In genomic region chr13:23466144-23467002, GRCh38 we compare ENCODE assay signal across 7 cellular contexts. TPM values are rescaled to one million over a fixed set of nuclear protein-coding genes. Genes with fewer than 3 reads are reported as not detected.
DNase-seq lines count a peak whose midpoint lies in the region; ATAC-seq, FAIRE-seq and TF ChIP-seq lines count a peak whose summit lies in the region.

No MANE protein-coding gene starts in this region.

- no peaks in the 10 kb centered on the region for H3K36me3 ChIP-seq in bronchial epithelial cell (ENCODE audit: control insufficient read depth, insufficient read depth, low read length)

- H3K4me3 ChIP-seq in WI38 (ENCODE audit: low read depth, low read length), result peak overlapping the region; percentile 47
- peak overlapping the region; percentile 34 for H3K4me3 ChIP-seq in bronchial epithelial cell (ENCODE audit: low read depth, low read length)

- ATAC-seq in GM18502 (IDR thresholded peaks at IDR 0.05; ENCODE audit: poor library complexity, unreplicated experiment), result peak; percentile 86
- ATAC-seq in HG02852 (IDR thresholded peaks at IDR 0.05; ENCODE audit: unreplicated experiment), result peak; percentile 89

- TF ChIP-seq CTCF in WI38 (IDR thresholded peaks at IDR 0.05; ENCODE audit: low read depth, low read length) (peak; percentile 35), bronchial epithelial cell (IDR thresholded peaks at IDR 0.05; ENCODE audit: insufficient read depth, low read length, severe bottlenecking) (peak; percentile 36)

- no peak for FAIRE-seq in bronchial epithelial cell (lab: Jason Lieb, UNC)

- H3K27me3 ChIP-seq in bronchial epithelial cell (ENCODE audit: control insufficient read depth, insufficient read depth, low read length), result no peaks in the 10 kb centered on the region

- peak; percentile 51 to 66 for DNase-seq in NCI-H2081 (lab: John Stamatoyannopoulos, UW)
- peak; percentile 61 for DNase-seq in bronchial epithelial cell (ENCODE audit: low read depth)
- DNase-seq in inferior parietal cortex (ENCODE audit: extremely low spot score), result peak; percentile 83
- DNase-seq in stimulated activated CD4-positive, alpha-beta T cell treated with anti-CD3 and anti-CD28 coated beads, Interleukin-12 subunit alpha, Interleukin-12 subunit beta, amount 100 ng/mL, for 24 hours (ENCODE audit: low read depth in 2 of 2), result peak; percentile 36 to 56

RNA-seq across cellular contexts. Expression of gene SACS, which starts 32.9 kb away (rescaled TPM):
- total RNA-seq in bronchial epithelial cell, result 10.4 and 26.3 TPM in 2 replicates

Comparison
In these comparisons a context has a peak if more than half of its experiments do, and no peak if none do; other contexts are left out.
1. Peak in every context shown above with its lines: DNase-seq, ATAC-seq and H3K4me3 ChIP-seq.